Comparison of ENCODE assay signal across 8 cellular contexts in genomic region chr1:64956241-64956640, GRCh38. TPM values are rescaled to one million over a fixed set of nuclear protein-coding genes. Genes with fewer than 3 reads are reported as not detected.
DNase-seq lines count a peak whose midpoint lies in the region; ATAC-seq and TF ChIP-seq lines count a peak whose summit lies in the region.

No MANE protein-coding gene starts in this region.

- H3K4me3 ChIP-seq in A673 (ENCODE audit: low read depth, low read length, poor library complexity, severe bottlenecking): no peak overlapping the region
- H3K4me3 ChIP-seq in SK-N-SH (ENCODE audit: low read depth in 2 of 2, low read length in 1 of 2): no peak overlapping the region
- no peak overlapping the region for H3K4me3 ChIP-seq in kidney epithelial cell (ENCODE audit: low read depth, low read length)
- H3K4me3 ChIP-seq in gastroesophageal sphincter: no peak overlapping the region

- H3K27me3 ChIP-seq in A673 (replicated peaks; ENCODE audit: insufficient read depth, low read depth, low read length, poor library complexity) (no peaks in the 10 kb centered on the region), SK-N-SH (ENCODE audit: insufficient read depth) (no peaks in the 10 kb centered on the region), kidney epithelial cell (ENCODE audit: control insufficient read depth, insufficient read depth, low read length) (no peaks in the 10 kb centered on the region), gastroesophageal sphincter (no peaks in the 10 kb centered on the region)

- no peak for TF ChIP-seq RAD21 in SK-N-SH (IDR thresholded peaks at IDR 0.05; ENCODE audit: low read length)

- H3K9me2 ChIP-seq in SK-N-SH: no peaks in the 10 kb centered on the region

- 82% methylated on average over 2 of the region's 2 CpGs for WGBS in SK-N-SH (ENCODE audit: low lambda C conversion rate)
- 44 to 65% methylated on average over 2 of the region's 2 CpGs for WGBS in gastroesophageal sphincter (ENCODE audit: low coverage in 1 of 2), 2 donors

- no peak overlapping the region for H3K9ac ChIP-seq in SK-N-SH

- intact Hi-C loops in A673 (cut with micrococcal nuclease; ENCODE audit: unreplicated experiment): no loop called here

- H3K4me1 ChIP-seq in A673 (ENCODE audit: insufficient read depth, low read length, poor library complexity, severe bottlenecking) (peaks cover 94% of the 10 kb centered on the region), SK-N-SH (ENCODE audit: control insufficient read depth in 1 of 2, insufficient read depth in 2 of 2, low read depth in 1 of 2, low read length in 1 of 2) (peaks cover 9 to 15% of the 10 kb centered on the region in 2 experiments; a peak in 3 of 4 replicates), gastroesophageal sphincter (peaks cover 8 to 77% (median 20%) of the 10 kb centered on the region in 3 donors)

- H3K9me3 ChIP-seq in A673 (ENCODE audit: low read depth, low read length, poor library complexity, severe bottlenecking) (no peaks in the 10 kb centered on the region), SK-N-SH (no peaks in the 10 kb centered on the region), gastroesophageal sphincter (no peaks in the 10 kb centered on the region)

- TF ChIP-seq CTCF in A673 (conservative IDR thresholded peaks at IDR 0.05; ENCODE audit: low read depth, low read length) (no peak), SK-N-SH (IDR thresholded peaks at IDR 0.05) (no peak), kidney epithelial cell (IDR thresholded peaks at IDR 0.05; ENCODE audit: insufficient read depth, low read length, poor library complexity, severe bottlenecking) (no peak), gastroesophageal sphincter (IDR thresholded peaks at IDR 0.05) (no peak)

- peaks cover 98% of the 10 kb centered on the region for H3K79me2 ChIP-seq in SK-N-SH (ENCODE audit: insufficient read depth)

- TF ChIP-seq POLR2A in gastroesophageal sphincter (IDR thresholded peaks at IDR 0.05): no peak

- BruUV-seq in A673 (replicated peaks; lab: Mats Ljungman, UMichigan): no TSS peak

- TF ChIP-seq EP300 in SK-N-SH (IDR thresholded peaks at IDR 0.05; ENCODE audit: borderline replicate concordance in 1 of 2, low read depth in 1 of 2, low read length in 1 of 2) (no peak), gastroesophageal sphincter (IDR thresholded peaks at IDR 0.05) (no peak)

- no peak overlapping the region for H2AFZ ChIP-seq in SK-N-SH (ENCODE audit: low read depth)

- ATAC-seq in GM19351 (IDR thresholded peaks at IDR 0.05; ENCODE audit: unreplicated experiment) (peak; percentile 0), gastroesophageal sphincter (no peak)

- no peak overlapping the region for H3K4me2 ChIP-seq in SK-N-SH

- POLR2A ChIA-PET in A673 (lab: Charles Lee; ENCODE audit: low non-redundant PET): no interaction called here
- POLR2A ChIA-PET in SK-N-SH (lab: Yijun Ruan, JAX): no interaction called here

- H3K27ac ChIP-seq in A673 (ENCODE audit: low read depth, low read length, poor library complexity, severe bottlenecking): peak overlapping the region; percentile 11
- no peak overlapping the region for H3K27ac ChIP-seq in SK-N-SH (ENCODE audit: low read depth in 2 of 2, low read length in 1 of 2)
- no peak overlapping the region for H3K27ac ChIP-seq in gastroesophageal sphincter

- peak; percentile 43 for DNase-seq in A673 (ENCODE audit: low spot score)
- DNase-seq in SK-N-SH: no peak
- DNase-seq in kidney epithelial cell (ENCODE audit: low read depth): peak; percentile 38
- no peak for DNase-seq in 8988T
- no peak for DNase-seq in NCI-H748 (lab: John Stamatoyannopoulos, UW; ENCODE audit: unreplicated experiment)
- no peak for DNase-seq in GDM1 (lab: John Stamatoyannopoulos, UW)

- CTCF ChIA-PET in A673 (lab: Charles Lee): no interaction called here
- CTCF ChIA-PET in SK-N-SH (lab: Yijun Ruan, JAX): no interaction called here

- H3K36me3 ChIP-seq in A673 (ENCODE audit: insufficient read depth, low read length, poor library complexity, severe bottlenecking): peaks cover 16% of the 10 kb centered on the region
- peaks cover 0 to 4% of the 10 kb centered on the region in 2 experiments for H3K36me3 ChIP-seq in SK-N-SH (replicated peaks in 1 of 2; ENCODE audit: control insufficient read depth in 1 of 2, insufficient read depth in 2 of 2, low read length in 1 of 2)
- no peaks in the 10 kb centered on the region for H3K36me3 ChIP-seq in kidney epithelial cell (ENCODE audit: control insufficient read depth, insufficient read depth, low read length)
- no peaks in the 10 kb centered on the region for H3K36me3 ChIP-seq in gastroesophageal sphincter

- peaks cover 71% of the 10 kb centered on the region for H4K20me1 ChIP-seq in SK-N-SH (ENCODE audit: insufficient read depth)

- no peaks in the 10 kb centered on the region for H3F3A ChIP-seq in SK-N-SH (replicated peaks; ENCODE audit: insufficient read depth)

TF ChIP-seq in SK-N-SH, 30 proteins besides CTCF, POLR2A, EP300 and RAD21:
- TF ChIP-seq PBX3 (IDR thresholded peaks at IDR 0.05) (peak; percentile 33; the same call in 1 of the 2 replicates), NFIC (IDR thresholded peaks at IDR 0.05; ENCODE audit: borderline replicate concordance) (no peak)

RNA-seq across cellular contexts. Expression of gene JAK1, which starts 10.1 kb away (rescaled TPM):
- 318 and 339 TPM in 2 replicates for total RNA-seq in A673 (2021)
- 47.5 and 47.7 TPM in 2 replicates for polyA plus RNA-seq in SK-N-SH (2012; rRNA removed)
- polyA plus RNA-seq in SK-N-SH (2012; cell fraction: cytosol; rRNA removed): 47.6 and 48.4 TPM in 2 replicates
- polyA plus RNA-seq in SK-N-SH (2012; cell fraction: nucleus; rRNA removed): 48.8 and 63.4 TPM in 2 replicates
- 138 and 156 TPM in 2 replicates for total RNA-seq in kidney epithelial cell
- total RNA-seq in gastroesophageal sphincter: 100 to 1,000 TPM; 132 to 166 (median 161) TPM

Comparison
In these comparisons a context has a peak if more than half of its experiments do, and no peak if none do; other contexts are left out.
1. DNase-seq: peak in A673 (single experiment) and kidney epithelial cell (single experiment); none in SK-N-SH (single experiment), 8988T (single experiment), NCI-H748 (single experiment) and GDM1 (single experiment).